In genomic region chr4:42643685-42644084, GRCh38 we compare ENCODE assay signal across 10 cellular contexts. TPM values are rescaled to one million over a fixed set of nuclear protein-coding genes. Genes with fewer than 3 reads are reported as not detected.
A peak's percentile ranks its signal among the peaks of the same experiment; 100 is the strongest.
DNase-seq lines count a peak whose midpoint lies in the region; ATAC-seq lines count a peak whose summit lies in the region.
"Had no signal": no experiment of that assay in that cellular context is flagged by ENCODE, and none has a peak within 500 bp of the region (broad histone marks: within the 10 kb centered on the region; RNA-seq: fewer than 3 reads in every experiment).

No MANE protein-coding gene starts in this region.

- peaks cover 0 to 5% of the 10 kb centered on the region in 2 donors for H3K36me3 Mint-ChIP-seq in activated naive CD4-positive, alpha-beta T cell treated with anti-CD3 and anti-CD28 coated beads, Interleukin-2, amount 50 U/mL, for 72 hours

- H3K56ac ChIP-seq in mesendoderm (ENCODE audit: low read length) = no peak overlapping the region

- H3K4me3 ChIP-seq in mesendoderm (ENCODE audit: low read length) = no peak overlapping the region

- H3K79me1 ChIP-seq in mesendoderm (ENCODE audit: low read length) = peaks cover 2% of the 10 kb centered on the region

- H3K9ac ChIP-seq in mesendoderm (ENCODE audit: low read length) = no peak overlapping the region
- H3K9ac ChIP-seq: parathyroid adenoma had no signal

- no peaks in the 10 kb centered on the region for H3K27me3 ChIP-seq in mesendoderm (ENCODE audit: insufficient read depth, low read length, poor library complexity)

- H2BK120ac ChIP-seq in mesendoderm (ENCODE audit: low read depth, low read length) = no peak overlapping the region

- no CpG with 5 or more reads among the region's 5 CpGs for WGBS in mesendoderm (ENCODE audit: extremely low coverage, insufficient coverage, low lambda C conversion rate)

- peak; percentile 53 for ATAC-seq in GM18861 (IDR thresholded peaks at IDR 0.05; ENCODE audit: unreplicated experiment)
- ATAC-seq in GM21825 (IDR thresholded peaks at IDR 0.05; ENCODE audit: unreplicated experiment) = peak; percentile 63
- ATAC-seq in HG03558 (IDR thresholded peaks at IDR 0.05; ENCODE audit: extremely low read depth, unreplicated experiment) = peak; percentile 44
- no peak for ATAC-seq in activated naive CD4-positive, alpha-beta T cell treated with anti-CD3 and anti-CD28 coated beads, Interleukin-2, amount 50 U/mL, for 72 hours

- no peak overlapping the region for H2BK15ac ChIP-seq in mesendoderm (replicated peaks; ENCODE audit: low read depth)

- no peak overlapping the region for H2AK5ac ChIP-seq in mesendoderm (ENCODE audit: low read length)

- no peak overlapping the region for H3K4ac ChIP-seq in mesendoderm (ENCODE audit: low read depth, low read length)

- peak; percentile 16 for DNase-seq in mesendoderm
- no peak for DNase-seq in activated naive CD4-positive, alpha-beta T cell treated with anti-CD3 and anti-CD28 coated beads, Interleukin-2, amount 50 U/mL, for 72 hours (ENCODE audit: low spot score in 2 of 2)
- no peak for DNase-seq in NCI-H1694 (lab: John Stamatoyannopoulos, UW)
- DNase-seq in pons (ENCODE audit: low spot score) = no peak
- no peak for DNase-seq in posterior vena cava (ENCODE audit: low spot score)
- DNase-seq: NCI-H1436 treated with DMSO at 0.1 percent for 48 hours had no signal

- no peak overlapping the region for H3K27ac Mint-ChIP-seq in activated naive CD4-positive, alpha-beta T cell treated with anti-CD3 and anti-CD28 coated beads, Interleukin-2, amount 50 U/mL, for 72 hours

- no peak overlapping the region for H3K4me2 ChIP-seq in mesendoderm (ENCODE audit: low read length)

- no peak overlapping the region for H2BK5ac ChIP-seq in mesendoderm (ENCODE audit: low read length)

- no peaks in the 10 kb centered on the region for H3K9me3 Mint-ChIP-seq in activated naive CD4-positive, alpha-beta T cell treated with anti-CD3 and anti-CD28 coated beads, Interleukin-2, amount 50 U/mL, for 72 hours

- H4K5ac ChIP-seq in mesendoderm (ENCODE audit: low read length) = no peak overlapping the region

- no peak overlapping the region for H4K8ac ChIP-seq in mesendoderm (ENCODE audit: low read depth, low read length)

- no peak overlapping the region for H3K23ac ChIP-seq in mesendoderm (ENCODE audit: low read length)

- H3K36me3 ChIP-seq in mesendoderm (ENCODE audit: control insufficient read depth, insufficient read depth, low read length) = no peaks in the 10 kb centered on the region

- peaks cover 4% of the 10 kb centered on the region for H3K4me1 ChIP-seq in mesendoderm (ENCODE audit: control insufficient read depth, low read depth, low read length)
- H3K4me1 ChIP-seq: parathyroid adenoma had no signal

- no peak overlapping the region for H3K27ac ChIP-seq in mesendoderm (ENCODE audit: low read depth, low read length)
- H3K27ac ChIP-seq: parathyroid adenoma had no signal

- intact Hi-C loops in posterior vena cava (cut with DNase I) = no loop called here

- H3K79me2 ChIP-seq in mesendoderm (ENCODE audit: control insufficient read depth, insufficient read depth, low read length) = no peaks in the 10 kb centered on the region

- H3K18ac ChIP-seq in mesendoderm (ENCODE audit: low read length) = no peak overlapping the region

RNA-seq across cellular contexts. Expression of gene ATP8A1, which starts 13.2 kb away (rescaled TPM):
- polyA plus RNA-seq in mesendoderm (2013, experiment 1 of 2) = 1.9 TPM
- polyA plus RNA-seq in mesendoderm (2013, experiment 2 of 2) = 2.3 TPM
- 10 to 100 TPM; 36.6 to 45.7 TPM for total RNA-seq in activated naive CD4-positive, alpha-beta T cell treated with anti-CD3 and anti-CD28 coated beads, Interleukin-2, amount 50 U/mL, for 72 hours
- 10 to 100 TPM in 1 of 2 donors, 1 to 10 TPM in 1; 9.3 to 11.9 TPM for total RNA-seq in posterior vena cava

Comparison
In these comparisons a context has a peak if more than half of its experiments do, and no peak if none do; other contexts are left out.
1. ATAC-seq: peak in GM18861 (single experiment), GM21825 (single experiment) and HG03558 (single experiment); none in activated naive CD4-positive, alpha-beta T cell treated with anti-CD3 and anti-CD28 coated beads, Interleukin-2, amount 50 U/mL, for 72 hours (0 of 2).